Comparison of ENCODE assay signal across 14 cellular contexts in the genomic region with DNA sequence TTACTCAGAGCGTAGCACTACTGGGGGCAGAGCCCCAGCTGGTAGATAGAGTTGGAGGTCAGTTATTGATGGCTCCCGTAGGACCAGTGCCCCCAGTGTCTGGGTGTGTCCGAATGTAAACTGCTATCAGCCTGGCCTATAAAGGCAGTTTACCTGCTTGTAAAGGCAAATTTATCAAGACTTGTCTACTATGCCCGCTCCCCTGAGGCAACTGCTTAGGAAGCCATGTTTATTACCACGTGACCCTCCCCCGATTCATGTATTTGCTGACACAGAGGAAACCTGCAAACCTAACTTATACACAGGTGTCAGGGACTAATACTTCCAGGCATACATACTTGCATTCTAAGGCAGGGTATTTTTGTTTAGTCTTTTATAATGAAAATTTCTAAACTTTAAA. TPM values are rescaled to one million over a fixed set of nuclear protein-coding genes. Genes with fewer than 3 reads are reported as not detected.
A peak's percentile ranks its signal among the peaks of the same experiment; 100 is the strongest.
DNase-seq lines count a peak whose midpoint lies in the region; TF ChIP-seq lines count a peak whose summit lies in the region.
"Had no signal": no experiment of that assay in that cellular context is flagged by ENCODE, and none has a peak within 500 bp of the region (broad histone marks: within the 10 kb centered on the region; RNA-seq: fewer than 3 reads in every experiment).

No MANE protein-coding gene starts in this region.

- no peaks in the 10 kb centered on the region for H3K9me3 ChIP-seq in esophagus muscularis mucosa
- H3K9me3 ChIP-seq: lower lobe of right lung had no signal

- intact Hi-C loops in esophagus muscularis mucosa (cut with DNase I), result no loop called here

- TF ChIP-seq EP300 in esophagus muscularis mucosa (IDR thresholded peaks at IDR 0.05), result no peak

- DNase-seq in DMS53 treated with DMSO at 0.1 percent for 48 hours (lab: John Stamatoyannopoulos, UW; ENCODE audit: unreplicated experiment), result peak; percentile 61
- DNase-seq in OCI-M1 (lab: John Stamatoyannopoulos, UW), result peak; percentile 7
- DNase-seq in esophagus muscularis mucosa (ENCODE audit: extremely low spot score), result no peak
- DNase-seq in NOMO-1 treated with dmso at 0.1 percent for 144 hours (lab: John Stamatoyannopoulos, UW; ENCODE audit: unreplicated experiment), result no peak
- DNase-seq: activated effector memory CD4-positive, alpha-beta T cell treated with anti-CD3 and anti-CD28 coated beads, Interleukin-2, amount 50 U/mL, for 16 hours; COR-L47; GF-D8; KBM-7; lower lobe of right lung; NCI-H1105 treated with DMSO at 0.1 percent for 48 hours had no signal

- H3K4me1 ChIP-seq in esophagus muscularis mucosa, result no peaks in the 10 kb centered on the region
- H3K4me1 ChIP-seq: lower lobe of right lung had no signal

- WGBS in esophagus muscularis mucosa, result 83% methylated on average over 6 of the region's 6 CpGs

- H3K4me3 ChIP-seq in esophagus muscularis mucosa, result no peak overlapping the region
- H3K4me3 ChIP-seq: lower lobe of right lung had no signal

- no peaks in the 10 kb centered on the region for H3K36me3 ChIP-seq in esophagus muscularis mucosa
- H3K36me3 ChIP-seq: lower lobe of right lung had no signal

- no peak for TF ChIP-seq CTCF in esophagus muscularis mucosa (IDR thresholded peaks at IDR 0.05)

- no peak overlapping the region for H3K27ac ChIP-seq in esophagus muscularis mucosa (replicated peaks in 1 of 4)
- H3K27ac ChIP-seq: lower lobe of right lung, RWPE1 had no signal

- peaks cover 0 to 9% (median 0%) of the 10 kb centered on the region in 4 donors for H3K27me3 ChIP-seq in esophagus muscularis mucosa

- no peak for TF ChIP-seq POLR2A in esophagus muscularis mucosa (IDR thresholded peaks at IDR 0.05; ENCODE audit: low read depth)

RNA-seq across cellular contexts. Expression of a gene that starts 0.6 kb away (rescaled TPM):
- not detected for total RNA-seq in esophagus muscularis mucosa
- total RNA-seq: activated CD8-positive, alpha-beta memory T cell treated with anti-CD3 and anti-CD28 coated beads for 36 hours; cerebellum; NCI-H460 had no signal

RNA-seq across cellular contexts. Expression of a gene that starts 14.7 kb away (rescaled TPM):
- total RNA-seq in esophagus muscularis mucosa, result 1 to 10 TPM in 3 of 4 donors, under 1 TPM in 1; 0.99 to 2.8 (median 1.8) TPM

RNA-seq across cellular contexts. Expression of a gene that starts 21.9 kb away (rescaled TPM):
- total RNA-seq in esophagus muscularis mucosa, result 10 to 100 TPM in 3 of 4 donors, 1 to 10 TPM in 1; 10.0 to 23.8 (median 13.9) TPM

RNA-seq across cellular contexts. Expression of a gene that starts 22.3 kb away (rescaled TPM):
- total RNA-seq in esophagus muscularis mucosa, result 10 to 100 TPM; 14.4 to 36.8 (median 18.8) TPM

RNA-seq across cellular contexts. Expression of a gene that starts 44.9 kb away (rescaled TPM):
- not detected for total RNA-seq in esophagus muscularis mucosa

Comparison
In these comparisons a context has a peak if more than half of its experiments do, and no peak if none do; other contexts are left out.
1. DNase-seq: peak in DMS53 treated with DMSO at 0.1 percent for 48 hours (single experiment) and OCI-M1 (single experiment); none in esophagus muscularis mucosa (single experiment) and NOMO-1 treated with dmso at 0.1 percent for 144 hours (single experiment).